ENCODE assay signal across 17 cellular contexts in genomic region chr12:197911-198695, GRCh38. TPM values are rescaled to one million over a fixed set of nuclear protein-coding genes. Genes with fewer than 3 reads are reported as not detected.
DNase-seq lines count a peak whose midpoint lies in the region; ATAC-seq and TF ChIP-seq lines count a peak whose summit lies in the region.
"Had no signal": no experiment of that assay in that cellular context is flagged by ENCODE, and none has a peak within 500 bp of the region (broad histone marks: within the 10 kb centered on the region; RNA-seq: fewer than 3 reads in every experiment).

No MANE protein-coding gene starts in this region.

- DNase-seq in Right ventricle myocardium inferior (ENCODE audit: missing footprints): peak; percentile 64
- DNase-seq in right cardiac atrium: no peak
- no peak for DNase-seq in dorsolateral prefrontal cortex
- DNase-seq in spleen: peak; percentile 46
- DNase-seq in stimulated activated CD8-positive, alpha-beta memory T cell treated with anti-CD3 and anti-CD28 coated beads, Interleukin-4, amount 100 ng/mL, for 48 hours: no peak
- DNase-seq in MG63: no peak
- DNase-seq in DMS79 (lab: John Stamatoyannopoulos, UW): no peak
- DNase-seq: CD8-positive, alpha-beta T cell; COR-L47; DMS153; DND-41; GDM1; IMR-90 had no signal

- H3K36me3 ChIP-seq in spleen: no peaks in the 10 kb centered on the region
- no peaks in the 10 kb centered on the region for H3K36me3 ChIP-seq in MG63

- H3K4me1 ChIP-seq in right cardiac atrium (ENCODE audit: control insufficient read depth, insufficient read depth, low read length) (no peaks in the 10 kb centered on the region), spleen (peaks cover 0 to under 1% (median 0%) of the 10 kb centered on the region in 6 donors)

- no peak overlapping the region for H3K4me3 ChIP-seq in right cardiac atrium (ENCODE audit: low read length)
- H3K4me3 ChIP-seq in dorsolateral prefrontal cortex: no peak overlapping the region
- H3K4me3 ChIP-seq in spleen: no peak overlapping the region
- no peak overlapping the region for H3K4me3 ChIP-seq in MG63

- H3K27ac ChIP-seq in right cardiac atrium (ENCODE audit: low read length) (no peak overlapping the region), dorsolateral prefrontal cortex (peak overlapping the region; percentile 5 to 99 (median 95)), spleen (no peak overlapping the region)
- H3K27ac ChIP-seq: 22Rv1 had no signal

- no peak for TF ChIP-seq POLR2A in spleen (IDR thresholded peaks at IDR 0.05)

- H3K27me3 ChIP-seq in right cardiac atrium (ENCODE audit: control insufficient read depth, insufficient read depth): no peaks in the 10 kb centered on the region
- H3K27me3 ChIP-seq in dorsolateral prefrontal cortex: no peaks in the 10 kb centered on the region
- peaks cover 0 to 75% (median 1%) of the 10 kb centered on the region in 7 donors for H3K27me3 ChIP-seq in spleen (replicated peaks in 1 of 7)
- H3K27me3 ChIP-seq in MG63: peaks cover 37% of the 10 kb centered on the region

- intact Hi-C loops in Right ventricle myocardium inferior (cut with DNase I) (no loop called here), right cardiac atrium (cut with DNase I) (no loop called here), dorsolateral prefrontal cortex (cut with DNase I) (no loop called here), spleen (cut with DNase I; ENCODE audit: low total_unique reads) (no loop called here)

- no peak for TF ChIP-seq CTCF in dorsolateral prefrontal cortex (IDR thresholded peaks at IDR 0.05 in 54 of 56, conservative IDR thresholded peaks at IDR 0.05 in 2 of 56; ENCODE audit: low read depth in 1 of 56, partially characterized antibody in 56 of 56)
- TF ChIP-seq CTCF in spleen (IDR thresholded peaks at IDR 0.05 in 8 of 11, conservative IDR thresholded peaks at IDR 0.05 in 3 of 11): no peak

- H3K9me3 ChIP-seq in right cardiac atrium (ENCODE audit: control insufficient read depth, low read length): no peaks in the 10 kb centered on the region
- H3K9me3 ChIP-seq in spleen: no peaks in the 10 kb centered on the region
- no peaks in the 10 kb centered on the region for H3K9me3 ChIP-seq in MG63

- 96% methylated on average over 11 of the region's 11 CpGs for WGBS in right cardiac atrium
- 90 to 96% (median 91%) methylated on average over 11 of the region's 11 CpGs for WGBS in spleen, 5 donors

- ATAC-seq in Right ventricle myocardium inferior: no peak
- ATAC-seq in right cardiac atrium: no peak
- ATAC-seq: CD8-positive, alpha-beta T cell; HCT116 had no signal

RNA-seq across cellular contexts. Expression of gene SLC6A12, which starts 15.9 kb away (rescaled TPM):
- total RNA-seq in Right ventricle myocardium inferior: 0.68 TPM
- total RNA-seq in right cardiac atrium: 1 to 10 TPM in 3 of 4 donors, under 1 TPM in 1; 0.89 to 2.9 (median 1.3) TPM
- 0.20 TPM for polyA plus RNA-seq in right cardiac atrium
- 100 to 1,000 TPM in 1 of 120 experiments, 10 to 100 TPM in 119; 10.8 to 211 (median 33.5) TPM for total RNA-seq in dorsolateral prefrontal cortex
- total RNA-seq in spleen: 1 to 10 TPM in 6 of 7 donors, under 1 TPM in 1; 0.91 to 3.1 (median 2.7) TPM
- 1 to 10 TPM in 1 of 3 donors, under 1 TPM in 2; 0.35 to 1.2 (median 0.50) TPM for polyA plus RNA-seq in spleen
- not detected in 2 replicates for total RNA-seq in MG63 (2014; rRNA removed; shearing (Covaris generic); ENCODE audit: low replicate concordance)
- total RNA-seq: A673; CD8-positive, alpha-beta T cell; IMR-90 had no signal
- polyA plus RNA-seq: BJ, IMR-90 had no signal

Comparison
In these comparisons a context has a peak if more than half of its experiments do, and no peak if none do; other contexts are left out.
1. DNase-seq: peak in Right ventricle myocardium inferior (single experiment) and spleen (single experiment); none in right cardiac atrium (0 of 3), dorsolateral prefrontal cortex (0 of 10), stimulated activated CD8-positive, alpha-beta memory T cell treated with anti-CD3 and anti-CD28 coated beads, Interleukin-4, amount 100 ng/mL, for 48 hours (single experiment), MG63 (single experiment) and DMS79 (single experiment).
2. H3K27ac ChIP-seq: peak in dorsolateral prefrontal cortex (59 of 59); none in right cardiac atrium (single experiment) and spleen (0 of 8).